In the genomic region with DNA sequence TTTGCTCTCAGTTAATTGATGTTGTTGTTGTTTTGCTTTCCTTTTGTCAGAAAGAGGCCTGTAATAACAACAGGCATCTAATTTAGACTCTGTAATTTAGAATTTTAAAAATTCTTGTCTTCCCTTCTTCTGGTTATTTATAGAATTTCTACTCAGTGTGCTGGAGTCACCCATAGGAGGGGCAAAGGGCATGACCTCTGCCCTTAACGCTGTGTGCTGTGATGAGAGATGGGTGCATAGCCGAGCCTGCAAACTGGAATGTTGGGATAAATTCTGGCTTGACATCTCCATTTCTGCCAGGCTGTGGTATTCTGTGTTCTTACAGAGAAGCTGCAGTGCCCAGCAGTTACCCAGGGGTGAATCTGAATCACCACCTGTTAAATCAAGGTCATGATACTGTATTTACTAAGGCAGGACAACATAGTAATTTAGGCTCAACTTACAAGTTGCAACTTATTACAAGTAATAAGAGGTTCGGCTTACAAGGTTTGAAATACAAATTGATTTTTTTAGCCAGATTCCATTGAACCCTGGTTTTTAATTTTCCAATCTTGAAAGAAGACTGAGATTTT, we compare ENCODE assay signal across 1 cellular context.
TF ChIP-seq lines count a peak whose summit lies in the region.

No MANE protein-coding gene starts in this region.

TF ChIP-seq in WTC11, 78 proteins besides CTCF, POLR2A, EP300 and RAD21 (continued from another document):
- TF ChIP-seq, protein P1, sequence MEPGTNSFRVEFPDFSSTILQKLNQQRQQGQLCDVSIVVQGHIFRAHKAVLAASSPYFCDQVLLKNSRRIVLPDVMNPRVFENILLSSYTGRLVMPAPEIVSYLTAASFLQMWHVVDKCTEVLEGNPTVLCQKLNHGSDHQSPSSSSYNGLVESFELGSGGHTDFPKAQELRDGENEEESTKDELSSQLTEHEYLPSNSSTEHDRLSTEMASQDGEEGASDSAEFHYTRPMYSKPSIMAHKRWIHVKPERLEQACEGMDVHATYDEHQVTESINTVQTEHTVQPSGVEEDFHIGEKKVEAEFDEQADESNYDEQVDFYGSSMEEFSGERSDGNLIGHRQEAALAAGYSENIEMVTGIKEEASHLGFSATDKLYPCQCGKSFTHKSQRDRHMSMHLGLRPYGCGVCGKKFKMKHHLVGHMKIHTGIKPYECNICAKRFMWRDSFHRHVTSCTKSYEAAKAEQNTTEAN (CRISPR knock-in tag; IDR thresholded peaks at IDR 0.05): no peak
- TF ChIP-seq, protein P2, sequence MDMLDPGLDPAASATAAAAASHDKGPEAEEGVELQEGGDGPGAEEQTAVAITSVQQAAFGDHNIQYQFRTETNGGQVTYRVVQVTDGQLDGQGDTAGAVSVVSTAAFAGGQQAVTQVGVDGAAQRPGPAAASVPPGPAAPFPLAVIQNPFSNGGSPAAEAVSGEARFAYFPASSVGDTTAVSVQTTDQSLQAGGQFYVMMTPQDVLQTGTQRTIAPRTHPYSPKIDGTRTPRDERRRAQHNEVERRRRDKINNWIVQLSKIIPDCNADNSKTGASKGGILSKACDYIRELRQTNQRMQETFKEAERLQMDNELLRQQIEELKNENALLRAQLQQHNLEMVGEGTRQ (CRISPR knock-in tag; IDR thresholded peaks at IDR 0.05): no peak
- TF ChIP-seq NFATC4 (CRISPR knock-in tag; IDR thresholded peaks at IDR 0.05) (no peak), ZNF532 (CRISPR knock-in tag; IDR thresholded peaks at IDR 0.05; ENCODE audit: borderline replicate concordance) (no peak), NR3C1 (CRISPR knock-in tag; conservative IDR thresholded peaks at IDR 0.05; ENCODE audit: low read depth) (no peak), ZNF281 (CRISPR knock-in tag; IDR thresholded peaks at IDR 0.05) (no peak), JUN (CRISPR knock-in tag; IDR thresholded peaks at IDR 0.05) (no peak)
- TF ChIP-seq, protein P3, sequence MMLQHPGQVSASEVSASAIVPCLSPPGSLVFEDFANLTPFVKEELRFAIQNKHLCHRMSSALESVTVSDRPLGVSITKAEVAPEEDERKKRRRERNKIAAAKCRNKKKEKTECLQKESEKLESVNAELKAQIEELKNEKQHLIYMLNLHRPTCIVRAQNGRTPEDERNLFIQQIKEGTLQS (CRISPR knock-in tag; conservative IDR thresholded peaks at IDR 0.05): no peak
